Comparison of ENCODE assay signal across 12 cellular contexts in genomic region chr5:173689171-173689676, GRCh38.
A peak's percentile ranks its signal among the peaks of the same experiment; 100 is the strongest.
DNase-seq lines count a peak whose midpoint lies in the region; ATAC-seq, FAIRE-seq and TF ChIP-seq lines count a peak whose summit lies in the region.
"Had no signal": no experiment of that assay in that cellular context is flagged by ENCODE, and none has a peak within 500 bp of the region (broad histone marks: within the 10 kb centered on the region; RNA-seq: fewer than 3 reads in every experiment).

No MANE protein-coding gene starts in this region.

- H2BK120ac ChIP-seq in H1 (replicated peaks; ENCODE audit: low read depth, low read length), result no peak overlapping the region

- H2BK15ac ChIP-seq in H1 (ENCODE audit: low read length), result no peak overlapping the region

- no peak overlapping the region for H4K5ac ChIP-seq in H1 (ENCODE audit: insufficient read length, low read depth, low read length)

- no peak overlapping the region for H4K91ac ChIP-seq in H1 (replicated peaks; ENCODE audit: insufficient read length, low read length)

- H3K4ac ChIP-seq in H1 (replicated peaks; ENCODE audit: insufficient read length, low read depth, low read length), result no peak overlapping the region

- no peak overlapping the region for H2AFZ ChIP-seq in H1 (ENCODE audit: low read length)

- H4K8ac ChIP-seq in H1 (ENCODE audit: extremely low read depth, insufficient read depth, low read length), result no peak overlapping the region

- TF ChIP-seq EP300 in H1 (IDR thresholded peaks at IDR 0.05; ENCODE audit: borderline replicate concordance in 1 of 2, low read depth in 2 of 2, low read length in 2 of 2) (no peak), tibial nerve (IDR thresholded peaks at IDR 0.05) (no peak)

- no peaks in the 10 kb centered on the region for H3K23me2 ChIP-seq in H1 (ENCODE audit: low read depth, low read length)

- H3K27ac ChIP-seq in H1 (ENCODE audit: low read depth, low read length) (no peak overlapping the region), mesodermal cell (ENCODE audit: low read depth, low read length, severe bottlenecking) (peak overlapping the region; percentile 60), tibial nerve (peak overlapping the region in 3 of 4 donors; percentile 48 to 61 (median 53))
- H3K27ac ChIP-seq: WERI-Rb-1 had no signal

- no peaks in the 10 kb centered on the region for H3K79me2 ChIP-seq in H1 (ENCODE audit: control insufficient read depth in 1 of 2, insufficient read depth in 2 of 2, low read length in 2 of 2)

- H3K9ac ChIP-seq in H1 (replicated peaks in 1 of 4; ENCODE audit: extremely low read depth in 1 of 4, low read depth in 3 of 4, low read length in 3 of 4), result no peak overlapping the region

- TF ChIP-seq CTCF in H1 (IDR thresholded peaks at IDR 0.05; ENCODE audit: control extremely low read depth in 1 of 3, insufficient read depth in 1 of 3, low read depth in 1 of 3, low read length in 3 of 3) (no peak), tibial nerve (IDR thresholded peaks at IDR 0.05) (no peak)

- H2BK20ac ChIP-seq in H1 (ENCODE audit: low read length), result no peak overlapping the region

- H3K4me3 ChIP-seq in H1 (ENCODE audit: extremely low read depth in 1 of 4, insufficient read depth in 2 of 4, low read depth in 3 of 4, low read length in 4 of 4) (no peak overlapping the region), mesodermal cell (ENCODE audit: extremely low read depth, insufficient read depth, low read length, poor library complexity, severe bottlenecking) (no peak overlapping the region), tibial nerve (no peak overlapping the region)

- DNase-seq in NCI-H2107 treated with DMSO at 0.1 percent for 48 hours (lab: John Stamatoyannopoulos, UW; ENCODE audit: unreplicated experiment) (peak; percentile 61), NCI-H2107 (lab: John Stamatoyannopoulos, UW) (no peak), H1 (ENCODE audit: low read depth in 1 of 2, low spot score in 2 of 2) (no peak), tibial nerve (ENCODE audit: low spot score in 2 of 2) (no peak), epidermal melanocyte (ENCODE audit: insufficient read length, low spot score) (no peak)
- DNase-seq: activated effector memory CD4-positive, alpha-beta T cell treated with Interleukin-2 at 50 U/mL for 16 hours; islet precursor cell; NCI-H774; WERI-Rb-1 had no signal

- H3K27me3 ChIP-seq in H1 (replicated peaks in 1 of 4; ENCODE audit: control insufficient read depth in 3 of 4, extremely low read depth in 1 of 4, insufficient read depth in 3 of 4, low read length in 3 of 4) (no peaks in the 10 kb centered on the region), tibial nerve (no peaks in the 10 kb centered on the region)

- no peak overlapping the region for H2AK5ac ChIP-seq in H1 (ENCODE audit: low read depth, low read length)

- H4K20me1 ChIP-seq in H1 (replicated peaks in 1 of 2; ENCODE audit: control insufficient read depth in 1 of 2, insufficient read depth in 2 of 2, low read length in 2 of 2), result no peaks in the 10 kb centered on the region

- no peak for TF ChIP-seq RAD21 in H1 (IDR thresholded peaks at IDR 0.05 in 1 of 2, conservative IDR thresholded peaks at IDR 0.05 in 1 of 2; ENCODE audit: low read depth in 2 of 2, low read length in 2 of 2)

- H3K18ac ChIP-seq in H1 (ENCODE audit: extremely low read depth, low read length), result no peak overlapping the region; the same call in 1 of the 2 replicates

- WGBS in H1 (ENCODE audit: extremely low coverage in 1 of 2, insufficient coverage in 1 of 2, insufficient read length in 1 of 2, insufficient replicate concordance in 2 of 2, low coverage in 1 of 2, low lambda C conversion rate in 2 of 2, missing lambda C conversion rate in 1 of 2), 2 experiments, result 88% methylated on average over 4 of the region's 6 CpGs; no CpG with 5 or more reads in 1 of the 2 experiments
- 74 to 100% methylated on average over 1 to 5 of the region's 6 CpGs for WGBS in mesodermal cell (ENCODE audit: insufficient coverage in 2 of 2), 2 experiments
- 17 to 36% methylated on average over 6 of the region's 6 CpGs for WGBS in tibial nerve, 2 donors

- H2BK5ac ChIP-seq in H1 (ENCODE audit: low read depth, low read length), result no peak overlapping the region

- ATAC-seq in GM19467 (IDR thresholded peaks at IDR 0.05; ENCODE audit: unreplicated experiment) (no peak), HG03378 (IDR thresholded peaks at IDR 0.05; ENCODE audit: unreplicated experiment) (no peak)

- TF ChIP-seq POLR2A in H1 (IDR thresholded peaks at IDR 0.05; ENCODE audit: control extremely low read depth in 1 of 2, low read depth in 2 of 2, low read length in 2 of 2) (no peak), tibial nerve (IDR thresholded peaks at IDR 0.05) (no peak)

- peaks cover 0 to 2% (median under 1%) of the 10 kb centered on the region in 4 experiments; a peak in 3 of 7 replicates for H3K4me1 ChIP-seq in H1 (replicated peaks in 1 of 4; ENCODE audit: control insufficient read depth in 3 of 4, insufficient read depth in 4 of 4, low read length in 3 of 4)
- peaks cover 15% of the 10 kb centered on the region for H3K4me1 ChIP-seq in mesodermal cell (ENCODE audit: control insufficient read depth, insufficient read depth, low read length, poor library complexity, severe bottlenecking)
- H3K4me1 ChIP-seq in tibial nerve, result peaks cover 0 to 20% (median 3%) of the 10 kb centered on the region in 4 donors

- no peak overlapping the region for H3K4me2 ChIP-seq in H1 (ENCODE audit: insufficient read depth in 1 of 2, low read depth in 2 of 2, low read length in 2 of 2)

- H3K79me1 ChIP-seq in H1 (ENCODE audit: low read depth, low read length), result no peaks in the 10 kb centered on the region

- CTCF ChIA-PET in H1 (lab: Charles Lee; ENCODE audit: partially characterized antibody), result interaction anchor here (0.6 to 1.7 kb wide), 8 partner anchors 9 to 126 kb away, joined by 3 to 7 read pairs (median 4); no protein-coding TSS in a partner anchor

- no peak for FAIRE-seq in H1 (lab: Jason Lieb, UNC)

- peaks cover 0 to 9% of the 10 kb centered on the region in 2 experiments; a peak in 2 of 4 replicates for H3K9me3 ChIP-seq in H1 (ENCODE audit: insufficient read depth in 2 of 2, low read depth in 1 of 2, low read length in 1 of 2)
- peaks cover 3% of the 10 kb centered on the region for H3K9me3 ChIP-seq in mesodermal cell (ENCODE audit: control insufficient read depth, low read length)
- peaks cover 0 to 13% (median 0%) of the 10 kb centered on the region in 4 donors for H3K9me3 ChIP-seq in tibial nerve

- no peak overlapping the region for H2BK12ac ChIP-seq in H1 (ENCODE audit: low read depth, low read length)

- no peak overlapping the region for H3K14ac ChIP-seq in H1 (ENCODE audit: insufficient read length)

- no peak overlapping the region for H3K23ac ChIP-seq in H1 (ENCODE audit: insufficient read length)

- H3K56ac ChIP-seq in H1 (replicated peaks; ENCODE audit: insufficient read length, low read depth, low read length), result no peak overlapping the region

- no peaks in the 10 kb centered on the region for H3K36me3 ChIP-seq in H1 (ENCODE audit: control insufficient read depth in 2 of 4, insufficient read depth in 4 of 4, low read length in 3 of 4)
- no peaks in the 10 kb centered on the region for H3K36me3 ChIP-seq in mesodermal cell (ENCODE audit: control insufficient read depth, insufficient read depth, low read length)
- H3K36me3 ChIP-seq in tibial nerve, result no peaks in the 10 kb centered on the region
- H3K36me3 ChIP-seq: WERI-Rb-1 had no signal

- POLR2A ChIA-PET in H1 (lab: Charles Lee; ENCODE audit: partially characterized antibody), result interaction anchor here (0.7 kb wide), 1 partner anchor 323 kb away, joined by 5 read pairs; no protein-coding TSS in a partner anchor

TF ChIP-seq in H1, 55 proteins besides CTCF, POLR2A, EP300 and RAD21:
- TF ChIP-seq YY1 (IDR thresholded peaks at IDR 0.05; ENCODE audit: low read depth, low read length), result no peak
- TF ChIP-seq SIN3A (conservative IDR thresholded peaks at IDR 0.05 in 1 of 2, IDR thresholded peaks at IDR 0.05 in 1 of 2; ENCODE audit: low read depth in 1 of 2, low read length in 2 of 2), result no peak
- peak; percentile 83 for TF ChIP-seq TBP (IDR thresholded peaks at IDR 0.05; ENCODE audit: low read depth, low read length)
